23 cellular contexts compared by ENCODE assay signal in genomic region chr12:131124487-131125280, GRCh38.
DNase-seq lines count a peak whose midpoint lies in the region; ATAC-seq and TF ChIP-seq lines count a peak whose summit lies in the region.
"Had no signal": no experiment of that assay in that cellular context is flagged by ENCODE, and none has a peak within 500 bp of the region (broad histone marks: within the 10 kb centered on the region; RNA-seq: fewer than 3 reads in every experiment).

No MANE protein-coding gene starts in this region.

- intact Hi-C loops in activated CD4-positive, alpha-beta memory T cell treated with anti-CD3 and anti-CD28 coated beads for 36 hours (cut with micrococcal nuclease): no loop called here
- intact Hi-C loops in transverse colon (cut with DNase I; ENCODE audit: low total_unique reads): no loop called here

- in situ Hi-C loops in transverse colon (cut with MboI; ENCODE audit: low pct_ligation_motif_present in 1 of 4, low pct_unique_long_range_greater_than_20kb in 1 of 4, low sequenced_read_pairs in 3 of 4): loop anchor here in 3 of 4 donors (25.0 kb wide), 1 partner anchor 212 kb away; no protein-coding TSS in a partner anchor

- no peak for TF ChIP-seq CTCF in transverse colon (IDR thresholded peaks at IDR 0.05)

- H3K4me1 ChIP-seq in transverse colon: no peaks in the 10 kb centered on the region
- H3K4me1 ChIP-seq: Caco-2 had no signal

- no peaks in the 10 kb centered on the region for H3K27me3 ChIP-seq in transverse colon
- H3K27me3 ChIP-seq: SJCRH30 had no signal

- peaks cover 6% of the 10 kb centered on the region for H3K9me3 Mint-ChIP-seq in activated CD4-positive, alpha-beta memory T cell treated with anti-CD3 and anti-CD28 coated beads, Interleukin-2, amount 10 ng/mL, durations not matched to agents 7 days and 5 days
- H3K9me3 Mint-ChIP-seq in activated CD4-positive, alpha-beta memory T cell treated with anti-CD3 and anti-CD28 coated beads for 36 hours: no peaks in the 10 kb centered on the region
- H3K9me3 Mint-ChIP-seq in effector memory CD8-positive, alpha-beta T cell: no peaks in the 10 kb centered on the region
- H3K9me3 Mint-ChIP-seq: CD8-positive, alpha-beta T cell; IgD-negative memory B cell had no signal

- POLR2A ChIA-PET in activated CD4-positive, alpha-beta memory T cell treated with anti-CD3 and anti-CD28 coated beads, Interleukin-2, amount 10 ng/mL, durations not matched to agents 7 days and 5 days (lab: Charles Lee): no interaction called here
- POLR2A ChIA-PET in activated CD4-positive, alpha-beta memory T cell treated with anti-CD3 and anti-CD28 coated beads for 36 hours (lab: Charles Lee): no interaction called here

- no peak overlapping the region for H3K27ac ChIP-seq in transverse colon
- H3K27ac ChIP-seq: 22Rv1, C4-2B, KMS-11, SJCRH30 had no signal

- DNase-seq in activated CD4-positive, alpha-beta memory T cell treated with anti-CD3 and anti-CD28 coated beads, Interleukin-2, amount 10 ng/mL, durations not matched to agents 7 days and 5 days: peak; percentile 4
- no peak for DNase-seq in activated CD4-positive, alpha-beta memory T cell treated with anti-CD3 and anti-CD28 coated beads for 36 hours
- DNase-seq in NCI-H82 treated with DMSO at 0.1 percent for 48 hours (lab: John Stamatoyannopoulos, UW; ENCODE audit: unreplicated experiment) (peak; percentile 99), left lobe of liver (ENCODE audit: low spot score) (peak; percentile 18), transverse colon (no peak), SIG-M5 (lab: John Stamatoyannopoulos, UW) (no peak)
- peak; percentile 7 for DNase-seq in stimulated activated CD8-positive, alpha-beta memory T cell treated with anti-CD3 and anti-CD28 coated beads, Interleukin-4, amount 100 ng/mL, for 48 hours
- no peak for DNase-seq in effector memory CD8-positive, alpha-beta T cell
- DNase-seq: Caco-2, DMS79 treated with DMSO at 0.1 percent for 48 hours, GF-D8, MM.1S, NCI-H2029, NCI-H446 treated with DMSO at 0.1 percent for 48 hours, NCI-H526, SJCRH30 had no signal

- no peaks in the 10 kb centered on the region for H3K9me3 ChIP-seq in transverse colon
- H3K9me3 ChIP-seq: Caco-2, SJCRH30 had no signal

- H3K27me3 Mint-ChIP-seq in activated CD4-positive, alpha-beta memory T cell treated with anti-CD3 and anti-CD28 coated beads, Interleukin-2, amount 10 ng/mL, durations not matched to agents 7 days and 5 days: no peaks in the 10 kb centered on the region
- no peaks in the 10 kb centered on the region for H3K27me3 Mint-ChIP-seq in activated CD4-positive, alpha-beta memory T cell treated with anti-CD3 and anti-CD28 coated beads for 36 hours
- peaks cover 3 to 11% of the 10 kb centered on the region in 2 donors for H3K27me3 Mint-ChIP-seq in effector memory CD8-positive, alpha-beta T cell
- H3K27me3 Mint-ChIP-seq: IgD-negative memory B cell had no signal

- peaks cover 3% of the 10 kb centered on the region for H3K36me3 Mint-ChIP-seq in activated CD4-positive, alpha-beta memory T cell treated with anti-CD3 and anti-CD28 coated beads, Interleukin-2, amount 10 ng/mL, durations not matched to agents 7 days and 5 days (ENCODE audit: low read depth)
- no peaks in the 10 kb centered on the region for H3K36me3 Mint-ChIP-seq in activated CD4-positive, alpha-beta memory T cell treated with anti-CD3 and anti-CD28 coated beads for 36 hours
- no peaks in the 10 kb centered on the region for H3K36me3 Mint-ChIP-seq in effector memory CD8-positive, alpha-beta T cell (ENCODE audit: insufficient read depth)
- H3K36me3 Mint-ChIP-seq: CD8-positive, alpha-beta T cell; IgD-negative memory B cell had no signal

- no peak for ATAC-seq in left lobe of liver
- no peak for ATAC-seq in effector memory CD8-positive, alpha-beta T cell (replicated peaks)
- ATAC-seq: CD8-positive, alpha-beta T cell; HCT116 had no signal

- TF ChIP-seq POLR2A in transverse colon (IDR thresholded peaks at IDR 0.05): no peak

- no peaks in the 10 kb centered on the region for H3K36me3 ChIP-seq in transverse colon
- H3K36me3 ChIP-seq: SJCRH30 had no signal

- H3K4me3 ChIP-seq in transverse colon: no peak overlapping the region
- H3K4me3 ChIP-seq: SJCRH30 had no signal

- H3K4me1 Mint-ChIP-seq in activated CD4-positive, alpha-beta memory T cell treated with anti-CD3 and anti-CD28 coated beads, Interleukin-2, amount 10 ng/mL, durations not matched to agents 7 days and 5 days: no peaks in the 10 kb centered on the region
- H3K4me1 Mint-ChIP-seq in activated CD4-positive, alpha-beta memory T cell treated with anti-CD3 and anti-CD28 coated beads for 36 hours (ENCODE audit: low read depth): no peaks in the 10 kb centered on the region
- H3K4me1 Mint-ChIP-seq in effector memory CD8-positive, alpha-beta T cell (ENCODE audit: low read depth in 2 of 2): peaks cover 0 to 2% of the 10 kb centered on the region in 2 donors
- H3K4me1 Mint-ChIP-seq: B cell, IgD-negative memory B cell had no signal

- H3K4me3 Mint-ChIP-seq in activated CD4-positive, alpha-beta memory T cell treated with anti-CD3 and anti-CD28 coated beads, Interleukin-2, amount 10 ng/mL, durations not matched to agents 7 days and 5 days: no peak overlapping the region
- H3K4me3 Mint-ChIP-seq in activated CD4-positive, alpha-beta memory T cell treated with anti-CD3 and anti-CD28 coated beads for 36 hours: no peak overlapping the region
- no peak overlapping the region for H3K4me3 Mint-ChIP-seq in effector memory CD8-positive, alpha-beta T cell
- H3K4me3 Mint-ChIP-seq: B cell; CD8-positive, alpha-beta T cell had no signal

- WGBS in transverse colon (ENCODE audit: low coverage in 1 of 2), 2 donors: 78 to 87% methylated on average over 16 to 19 of the region's 19 CpGs

- CTCF ChIA-PET in activated CD4-positive, alpha-beta memory T cell treated with anti-CD3 and anti-CD28 coated beads, Interleukin-2, amount 10 ng/mL, durations not matched to agents 7 days and 5 days (lab: Charles Lee): no interaction called here
- CTCF ChIA-PET in activated CD4-positive, alpha-beta memory T cell treated with anti-CD3 and anti-CD28 coated beads for 36 hours (lab: Charles Lee): interaction anchor here (0.8 to 1.6 kb wide), 3 partner anchors 8 to 20 kb away, joined by 3 to 6 read pairs (median 3); no protein-coding TSS in a partner anchor

- H3K27ac Mint-ChIP-seq in activated CD4-positive, alpha-beta memory T cell treated with anti-CD3 and anti-CD28 coated beads, Interleukin-2, amount 10 ng/mL, durations not matched to agents 7 days and 5 days: no peak overlapping the region
- no peak overlapping the region for H3K27ac Mint-ChIP-seq in activated CD4-positive, alpha-beta memory T cell treated with anti-CD3 and anti-CD28 coated beads for 36 hours
- no peak overlapping the region for H3K27ac Mint-ChIP-seq in effector memory CD8-positive, alpha-beta T cell
- H3K27ac Mint-ChIP-seq: B cell; CD8-positive, alpha-beta T cell; IgD-negative memory B cell had no signal

- TF ChIP-seq EP300 in transverse colon (IDR thresholded peaks at IDR 0.05; ENCODE audit: low read depth): no peak

Comparison
In these comparisons a context has a peak if more than half of its experiments do, and no peak if none do; other contexts are left out.
1. DNase-seq: peak in activated CD4-positive, alpha-beta memory T cell treated with anti-CD3 and anti-CD28 coated beads, Interleukin-2, amount 10 ng/mL, durations not matched to agents 7 days and 5 days (single experiment), NCI-H82 treated with DMSO at 0.1 percent for 48 hours (single experiment), left lobe of liver (single experiment) and stimulated activated CD8-positive, alpha-beta memory T cell treated with anti-CD3 and anti-CD28 coated beads, Interleukin-4, amount 100 ng/mL, for 48 hours (single experiment); none in activated CD4-positive, alpha-beta memory T cell treated with anti-CD3 and anti-CD28 coated beads for 36 hours (single experiment), effector memory CD8-positive, alpha-beta T cell (0 of 3), transverse colon (single experiment) and SIG-M5 (single experiment).